1 cellular context compared by ENCODE assay signal in genomic region chr1:89820423-89821321, GRCh38.
TF ChIP-seq lines count a peak whose summit lies in the region.

TSS of gene LRRC8D (plus strand) at chr1:89821032. CDS start at chr1:89933069, 112,037 bp downstream.

TF ChIP-seq in SK-N-SH, 30 proteins besides CTCF, POLR2A, EP300 and RAD21 (continued from another document):
- TF ChIP-seq, protein P1, sequence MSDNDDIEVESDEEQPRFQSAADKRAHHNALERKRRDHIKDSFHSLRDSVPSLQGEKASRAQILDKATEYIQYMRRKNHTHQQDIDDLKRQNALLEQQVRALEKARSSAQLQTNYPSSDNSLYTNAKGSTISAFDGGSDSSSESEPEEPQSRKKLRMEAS (IDR thresholded peaks at IDR 0.05; ENCODE audit: low read depth) = peak; percentile 91
- TF ChIP-seq ELF1 (IDR thresholded peaks at IDR 0.05) (no peak), TCF12 (IDR thresholded peaks at IDR 0.05) (no peak), CHD2 (IDR thresholded peaks at IDR 0.05; ENCODE audit: low read length, partially characterized antibody) (no peak), MXI1 (IDR thresholded peaks at IDR 0.05; ENCODE audit: low read depth, low read length) (peak; percentile 80), NRF1 (IDR thresholded peaks at IDR 0.05; ENCODE audit: low read depth, low read length) (no peak), FOXM1 (IDR thresholded peaks at IDR 0.05; ENCODE audit: low read depth) (no peak), TAF1 (IDR thresholded peaks at IDR 0.05; ENCODE audit: borderline replicate concordance, low read depth, low read length) (0 out of 2 replicates have a peak, but pooled peaks have one; percentile 45), SMC3 (IDR thresholded peaks at IDR 0.05; ENCODE audit: low read depth, low read length) (no peak), GABPA (IDR thresholded peaks at IDR 0.05; ENCODE audit: low read depth) (no peak), FOXJ3 (CRISPR knock-in tag; IDR thresholded peaks at IDR 0.05) (no peak), NFIC (IDR thresholded peaks at IDR 0.05; ENCODE audit: borderline replicate concordance) (no peak), RFX5 (IDR thresholded peaks at IDR 0.05; ENCODE audit: low read length) (no peak), POLR2AphosphoS5 (IDR thresholded peaks at IDR 0.05; ENCODE audit: low read depth, low read length) (peak; percentile 38; the same call in 1 of the 2 replicates), YY1 (IDR thresholded peaks at IDR 0.05; ENCODE audit: low read depth) (no peak), JUND (IDR thresholded peaks at IDR 0.05) (no peak)
- TF ChIP-seq, protein P2, sequence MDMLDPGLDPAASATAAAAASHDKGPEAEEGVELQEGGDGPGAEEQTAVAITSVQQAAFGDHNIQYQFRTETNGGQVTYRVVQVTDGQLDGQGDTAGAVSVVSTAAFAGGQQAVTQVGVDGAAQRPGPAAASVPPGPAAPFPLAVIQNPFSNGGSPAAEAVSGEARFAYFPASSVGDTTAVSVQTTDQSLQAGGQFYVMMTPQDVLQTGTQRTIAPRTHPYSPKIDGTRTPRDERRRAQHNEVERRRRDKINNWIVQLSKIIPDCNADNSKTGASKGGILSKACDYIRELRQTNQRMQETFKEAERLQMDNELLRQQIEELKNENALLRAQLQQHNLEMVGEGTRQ (IDR thresholded peaks at IDR 0.05; ENCODE audit: borderline replicate concordance, low read depth, low read length) = peak; percentile 74
- TF ChIP-seq, protein P3, sequence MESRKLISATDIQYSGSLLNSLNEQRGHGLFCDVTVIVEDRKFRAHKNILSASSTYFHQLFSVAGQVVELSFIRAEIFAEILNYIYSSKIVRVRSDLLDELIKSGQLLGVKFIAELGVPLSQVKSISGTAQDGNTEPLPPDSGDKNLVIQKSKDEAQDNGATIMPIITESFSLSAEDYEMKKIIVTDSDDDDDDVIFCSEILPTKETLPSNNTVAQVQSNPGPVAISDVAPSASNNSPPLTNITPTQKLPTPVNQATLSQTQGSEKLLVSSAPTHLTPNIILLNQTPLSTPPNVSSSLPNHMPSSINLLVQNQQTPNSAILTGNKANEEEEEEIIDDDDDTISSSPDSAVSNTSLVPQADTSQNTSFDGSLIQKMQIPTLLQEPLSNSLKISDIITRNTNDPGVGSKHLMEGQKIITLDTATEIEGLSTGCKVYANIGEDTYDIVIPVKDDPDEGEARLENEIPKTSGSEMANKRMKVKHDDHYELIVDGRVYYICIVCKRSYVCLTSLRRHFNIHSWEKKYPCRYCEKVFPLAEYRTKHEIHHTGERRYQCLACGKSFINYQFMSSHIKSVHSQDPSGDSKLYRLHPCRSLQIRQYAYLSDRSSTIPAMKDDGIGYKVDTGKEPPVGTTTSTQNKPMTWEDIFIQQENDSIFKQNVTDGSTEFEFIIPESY (IDR thresholded peaks at IDR 0.05; ENCODE audit: borderline replicate concordance, low read depth) = no peak
- TF ChIP-seq, protein P4, sequence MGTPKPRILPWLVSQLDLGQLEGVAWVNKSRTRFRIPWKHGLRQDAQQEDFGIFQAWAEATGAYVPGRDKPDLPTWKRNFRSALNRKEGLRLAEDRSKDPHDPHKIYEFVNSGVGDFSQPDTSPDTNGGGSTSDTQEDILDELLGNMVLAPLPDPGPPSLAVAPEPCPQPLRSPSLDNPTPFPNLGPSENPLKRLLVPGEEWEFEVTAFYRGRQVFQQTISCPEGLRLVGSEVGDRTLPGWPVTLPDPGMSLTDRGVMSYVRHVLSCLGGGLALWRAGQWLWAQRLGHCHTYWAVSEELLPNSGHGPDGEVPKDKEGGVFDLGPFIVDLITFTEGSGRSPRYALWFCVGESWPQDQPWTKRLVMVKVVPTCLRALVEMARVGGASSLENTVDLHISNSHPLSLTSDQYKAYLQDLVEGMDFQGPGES (IDR thresholded peaks at IDR 0.05; ENCODE audit: low read depth, low read length) = no peak
